8 cellular contexts compared by ENCODE assay signal in genomic region chr13:21297452-21297851, GRCh38.
DNase-seq lines count a peak whose midpoint lies in the region; ATAC-seq and TF ChIP-seq lines count a peak whose summit lies in the region.

No MANE protein-coding gene starts in this region.

- H3K9me3 Mint-ChIP-seq in HFFc6 = no peaks in the 10 kb centered on the region
- no peaks in the 10 kb centered on the region for H3K9me3 Mint-ChIP-seq in activated CD4-positive, alpha-beta memory T cell treated with anti-CD3 and anti-CD28 coated beads for 36 hours

- H3K27ac ChIP-seq in BLaER1 treated with 17β-estradiol and CSF1 and Interleukin-3, amounts not matched to agents 10 nM and 100 nM = peak overlapping the region; percentile 3 to 77 (median 36); a peak in 13 of 22 replicates
- H3K27ac ChIP-seq in suprapubic skin = peak overlapping the region; percentile 84

- TF ChIP-seq EP300 in suprapubic skin (IDR thresholded peaks at IDR 0.05) = no peak

- H3K4me1 ChIP-seq in BLaER1 treated with 17β-estradiol and CSF1 and Interleukin-3, amounts not matched to agents 10 nM and 100 nM = peaks cover 19 to 25% (median 22%) of the 10 kb centered on the region in 10 experiments
- H3K4me1 ChIP-seq in suprapubic skin = peaks cover 24% of the 10 kb centered on the region

- H3K4me3 Mint-ChIP-seq in HFFc6 = peak overlapping the region; percentile 94
- H3K4me3 Mint-ChIP-seq in activated CD4-positive, alpha-beta memory T cell treated with anti-CD3 and anti-CD28 coated beads for 36 hours = peak overlapping the region; percentile 87

- H3K4me3 ChIP-seq in BLaER1 treated with 17β-estradiol and CSF1 and Interleukin-3, amounts not matched to agents 10 nM and 100 nM = peak overlapping the region; percentile 71 to 96 (median 84); a peak in 19 of 20 replicates
- H3K4me3 ChIP-seq in suprapubic skin = peak overlapping the region; percentile 87

- H3K36me3 ChIP-seq in BLaER1 treated with 17β-estradiol and CSF1 and Interleukin-3, amounts not matched to agents 10 nM and 100 nM = peaks cover 0 to 2% (median 0%) of the 10 kb centered on the region in 11 experiments; a peak in 3 of 22 replicates
- no peaks in the 10 kb centered on the region for H3K36me3 ChIP-seq in suprapubic skin

- CTCF ChIA-PET in activated CD4-positive, alpha-beta memory T cell treated with anti-CD3 and anti-CD28 coated beads for 36 hours (lab: Charles Lee) = interaction anchor here (0.6 to 5.5 kb wide), 29 partner anchors 8 to 353 kb away, joined by 3 to 170 read pairs (median 4); partner anchors contain the start of genes MICU2, MRPL57, SKA3 and ZDHHC20

- peak overlapping the region; percentile 43 for H3K27ac Mint-ChIP-seq in HFFc6
- H3K27ac Mint-ChIP-seq in activated CD4-positive, alpha-beta memory T cell treated with anti-CD3 and anti-CD28 coated beads for 36 hours = peak overlapping the region; percentile 59

- H4K20me1 ChIP-seq in BLaER1 treated with 17β-estradiol and CSF1 and Interleukin-3, amounts not matched to agents 10 nM and 100 nM = peaks cover 0 to 6% (median 0%) of the 10 kb centered on the region in 11 experiments; a peak in 1 of 22 replicates

- TF ChIP-seq POLR2A in suprapubic skin (IDR thresholded peaks at IDR 0.05) = no peak

- no peaks in the 10 kb centered on the region for H3K36me3 Mint-ChIP-seq in HFFc6 (ENCODE audit: low read depth)
- H3K36me3 Mint-ChIP-seq in activated CD4-positive, alpha-beta memory T cell treated with anti-CD3 and anti-CD28 coated beads for 36 hours = no peaks in the 10 kb centered on the region

- no peaks in the 10 kb centered on the region for H3K27me3 ChIP-seq in BLaER1 treated with 17β-estradiol and CSF1 and Interleukin-3, amounts not matched to agents 10 nM and 100 nM
- no peaks in the 10 kb centered on the region for H3K27me3 ChIP-seq in suprapubic skin

- ATAC-seq in GM19351 (IDR thresholded peaks at IDR 0.05; ENCODE audit: unreplicated experiment) = no peak

- POLR2A ChIA-PET in activated CD4-positive, alpha-beta memory T cell treated with anti-CD3 and anti-CD28 coated beads for 36 hours (lab: Charles Lee) = interaction anchor here (2.3 kb wide), 1 partner anchor 161 kb away, joined by 13 read pairs; the partner anchor contains the start of gene ZDHHC20

- H3K27me3 Mint-ChIP-seq in HFFc6 (ENCODE audit: insufficient read depth) = peaks cover 2% of the 10 kb centered on the region; the same call in 1 of the 2 replicates
- no peaks in the 10 kb centered on the region for H3K27me3 Mint-ChIP-seq in activated CD4-positive, alpha-beta memory T cell treated with anti-CD3 and anti-CD28 coated beads for 36 hours

- intact Hi-C loops in activated CD4-positive, alpha-beta memory T cell treated with anti-CD3 and anti-CD28 coated beads for 36 hours (cut with micrococcal nuclease) = loop anchor here (1.0 to 10.0 kb wide), 2 partner anchors 180 to 183 kb away; no protein-coding TSS in a partner anchor

- H3K4me1 Mint-ChIP-seq in HFFc6 (ENCODE audit: low read depth) = peaks cover 18% of the 10 kb centered on the region
- peaks cover 23% of the 10 kb centered on the region for H3K4me1 Mint-ChIP-seq in activated CD4-positive, alpha-beta memory T cell treated with anti-CD3 and anti-CD28 coated beads for 36 hours (ENCODE audit: low read depth)

- H3K9me3 ChIP-seq in BLaER1 treated with 17β-estradiol and CSF1 and Interleukin-3, amounts not matched to agents 10 nM and 100 nM (replicated peaks in 1 of 11) = no peaks in the 10 kb centered on the region
- no peaks in the 10 kb centered on the region for H3K9me3 ChIP-seq in suprapubic skin

- DNase-seq in HFFc6 (no peak), inferior parietal cortex (ENCODE audit: extremely low spot score) (peak; percentile 9), suprapubic skin (ENCODE audit: low spot score in 2 of 2) (no peak), NCI-H146 treated with DMSO at 0.1 percent for 48 hours (lab: John Stamatoyannopoulos, UW; ENCODE audit: unreplicated experiment) (no peak)
- no peak for DNase-seq in activated CD4-positive, alpha-beta memory T cell treated with anti-CD3 and anti-CD28 coated beads for 36 hours
- DNase-seq in NK-92 treated with Interleukin-12 subunit alpha and Interleukin-12 subunit beta, amount 100 ng/mL, for 24 hours (lab: John Stamatoyannopoulos, UW) = no peak

- H3K9ac ChIP-seq in BLaER1 treated with 17β-estradiol and CSF1 and Interleukin-3, amounts not matched to agents 10 nM and 100 nM = peak overlapping the region; percentile 30 to 87 (median 79); a peak in 15 of 22 replicates

- no peak for TF ChIP-seq CTCF in HFFc6 (IDR thresholded peaks at IDR 0.05)
- no peak for TF ChIP-seq CTCF in suprapubic skin (IDR thresholded peaks at IDR 0.05)

- H3K4me2 ChIP-seq in BLaER1 treated with 17β-estradiol and CSF1 and Interleukin-3, amounts not matched to agents 10 nM and 100 nM = peak overlapping the region; percentile 32 to 96 (median 80)

- WGBS in suprapubic skin = 73% methylated on average over 2 of the region's 2 CpGs
